15 cellular contexts compared by ENCODE assay signal in the genomic region with DNA sequence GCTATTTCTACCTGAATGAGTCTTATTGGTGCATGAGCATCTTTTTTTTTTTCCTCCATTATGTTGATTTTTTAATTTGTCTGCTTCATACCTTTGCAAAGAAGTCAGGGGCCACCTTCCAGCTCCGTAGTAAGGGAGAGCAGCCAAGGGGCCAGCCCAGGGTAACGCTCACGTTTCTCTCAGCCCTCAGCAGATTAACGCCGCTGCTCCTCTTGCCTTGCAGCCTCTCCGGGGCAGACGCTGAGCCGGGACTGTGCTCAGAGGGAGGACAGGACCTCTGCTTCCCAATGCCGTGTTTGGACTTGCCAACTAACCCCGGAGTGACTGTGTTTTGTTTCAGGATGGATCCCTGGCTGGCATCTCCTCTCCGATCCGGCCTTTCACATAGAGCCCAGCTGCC.
DNase-seq lines count a peak whose midpoint lies in the region; ATAC-seq and TF ChIP-seq lines count a peak whose summit lies in the region.
"Had no signal": no experiment of that assay in that cellular context is flagged by ENCODE, and none has a peak within 500 bp of the region (broad histone marks: within the 10 kb centered on the region; RNA-seq: fewer than 3 reads in every experiment).

No MANE protein-coding gene starts in this region.

- H3K18ac ChIP-seq in H9 (ENCODE audit: insufficient read length, low read depth, low read length): no peak overlapping the region

- no peak overlapping the region for H3K4me3 ChIP-seq in CD8-positive, alpha-beta T cell (ENCODE audit: low read depth, low read length)
- H3K4me3 ChIP-seq in neural progenitor cell: no peak overlapping the region

- H3K79me1 ChIP-seq in H9 (ENCODE audit: insufficient read depth, low read depth, low read length, poor library complexity, severe bottlenecking): no peaks in the 10 kb centered on the region

- H3K4me1 Mint-ChIP-seq in CD8-positive, alpha-beta T cell (ENCODE audit: low read depth): no peaks in the 10 kb centered on the region
- peaks cover 8 to 23% of the 10 kb centered on the region in 2 experiments for H3K4me1 Mint-ChIP-seq in H9
- H3K4me1 Mint-ChIP-seq in neural progenitor cell: peaks cover 29% of the 10 kb centered on the region
- H3K4me1 Mint-ChIP-seq: CD14-positive monocyte had no signal

- H2BK15ac ChIP-seq in H9 (ENCODE audit: low read depth, low read length): no peak overlapping the region

- H3K27me3 Mint-ChIP-seq in CD8-positive, alpha-beta T cell (ENCODE audit: low read depth): no peaks in the 10 kb centered on the region
- H3K27me3 Mint-ChIP-seq in H9 (ENCODE audit: low read depth) (peaks cover 5% of the 10 kb centered on the region), neural progenitor cell (ENCODE audit: insufficient read depth, low read depth) (peaks cover 15% of the 10 kb centered on the region)

- no peak overlapping the region for H2BK20ac ChIP-seq in H9 (ENCODE audit: low read depth, low read length, poor library complexity, severe bottlenecking)

- peak overlapping the region; percentile 55 for H3K27ac Mint-ChIP-seq in CD8-positive, alpha-beta T cell
- H3K27ac Mint-ChIP-seq in H9 (peak overlapping the region in 2 of 3 experiments; percentile 73 to 90; a peak in 2 of 7 replicates), neural progenitor cell (peak overlapping the region; percentile 81)

- POLR2A ChIA-PET in CD8-positive, alpha-beta T cell (lab: Charles Lee): no interaction called here

- H2BK5ac ChIP-seq in H9 (ENCODE audit: insufficient read length, low read length): no peak overlapping the region

- no peak overlapping the region for H4K8ac ChIP-seq in H9 (replicated peaks; ENCODE audit: insufficient read length, low read depth, low read length)

- H3K4me1 ChIP-seq in CD8-positive, alpha-beta T cell (ENCODE audit: insufficient read depth, low read length): no peaks in the 10 kb centered on the region
- H3K4me1 ChIP-seq in H9 (ENCODE audit: insufficient read depth, low read length): no peaks in the 10 kb centered on the region
- H3K4me1 ChIP-seq in neural progenitor cell: peaks cover 24% of the 10 kb centered on the region

- no peak for DNase-seq in CD8-positive, alpha-beta T cell
- no peak for DNase-seq in H9
- DNase-seq in cerebellum (ENCODE audit: low spot score): peak; percentile 38
- DNase-seq in neural progenitor cell (ENCODE audit: low spot score): peak; percentile 47
- no peak for DNase-seq in activated T-cell treated with anti-CD3 and anti-CD28 coated beads, Interleukin-2, amount 50 U/mL, for 48 hours
- no peak for DNase-seq in DMS153 (lab: John Stamatoyannopoulos, UW)
- DNase-seq in GF-D8 (lab: John Stamatoyannopoulos, UW): no peak
- DNase-seq: ACHN, DND-41, KG1, MV-4-11, NCI-H1694 treated with DMSO at 0.1 percent for 48 hours, SHP77 treated with DMSO at 0.1 percent for 48 hours had no signal

- no peak overlapping the region for H2BK12ac ChIP-seq in H9 (ENCODE audit: insufficient read length, low read depth, low read length)

- H4K20me1 ChIP-seq in H9 (ENCODE audit: control insufficient read depth, insufficient read depth, insufficient read length) (no peaks in the 10 kb centered on the region), neural progenitor cell (ENCODE audit: low read depth) (no peaks in the 10 kb centered on the region)

- H3K36me3 ChIP-seq in CD8-positive, alpha-beta T cell (ENCODE audit: insufficient read depth, low read length): no peaks in the 10 kb centered on the region
- H3K36me3 ChIP-seq in neural progenitor cell: no peaks in the 10 kb centered on the region

- H3K27me3 ChIP-seq in CD8-positive, alpha-beta T cell (ENCODE audit: insufficient read depth, low read length): no peaks in the 10 kb centered on the region
- H3K27me3 ChIP-seq in H9 (ENCODE audit: insufficient read depth, low read length) (no peaks in the 10 kb centered on the region), neural progenitor cell (no peaks in the 10 kb centered on the region)

- no peak overlapping the region for H3K23ac ChIP-seq in H9 (ENCODE audit: insufficient read length, low read depth, low read length)

- H2AK5ac ChIP-seq in H9 (ENCODE audit: insufficient read length, low read length): no peak overlapping the region

- H4K91ac ChIP-seq in H9 (ENCODE audit: insufficient read length, low read depth, low read length): no peak overlapping the region

- no peaks in the 10 kb centered on the region for H3K9me3 ChIP-seq in CD8-positive, alpha-beta T cell (ENCODE audit: low read length)
- no peaks in the 10 kb centered on the region for H3K9me3 ChIP-seq in H9 (ENCODE audit: control insufficient read depth, low read depth, low read length)
- H3K9me3 ChIP-seq in neural progenitor cell (ENCODE audit: low read depth): no peaks in the 10 kb centered on the region
- H3K9me3 ChIP-seq: SK-N-SH had no signal

- H3F3A ChIP-seq in neural progenitor cell (ENCODE audit: low read depth): no peaks in the 10 kb centered on the region

- CTCF ChIA-PET in CD8-positive, alpha-beta T cell (lab: Charles Lee): no interaction called here

- no peak overlapping the region for H3K14ac ChIP-seq in H9 (ENCODE audit: insufficient read depth, low read length)

- no peak overlapping the region for H3K9ac ChIP-seq in H9 (ENCODE audit: extremely low read depth, insufficient read length, low read length)
- no peak overlapping the region for H3K9ac ChIP-seq in neural progenitor cell
- H3K9ac ChIP-seq: SK-N-SH had no signal

- no peaks in the 10 kb centered on the region for H3K9me3 Mint-ChIP-seq in CD8-positive, alpha-beta T cell
- no peaks in the 10 kb centered on the region; a peak in 1 of 5 replicates for H3K9me3 Mint-ChIP-seq in H9
- H3K9me3 Mint-ChIP-seq in neural progenitor cell: no peaks in the 10 kb centered on the region

- intact Hi-C loops in CD8-positive, alpha-beta T cell (cut with DNase I, micrococcal nuclease): no loop called here

- H3K4ac ChIP-seq in H9 (ENCODE audit: low read depth, low read length): no peak overlapping the region

- no peak overlapping the region for H3K4me3 Mint-ChIP-seq in CD8-positive, alpha-beta T cell
- H3K4me3 Mint-ChIP-seq in H9 (no peak overlapping the region), neural progenitor cell (peak overlapping the region; percentile 59)
- H3K4me3 Mint-ChIP-seq: CD14-positive monocyte had no signal

- H2AFZ ChIP-seq in H9 (ENCODE audit: low read length) (no peak overlapping the region), neural progenitor cell (replicated peaks) (no peak overlapping the region)

- peaks cover 2% of the 10 kb centered on the region for H3K36me3 Mint-ChIP-seq in CD8-positive, alpha-beta T cell
- H3K36me3 Mint-ChIP-seq in H9 (ENCODE audit: insufficient read depth in 1 of 3, low read depth in 3 of 3): peaks cover 0 to 4% (median 0%) of the 10 kb centered on the region in 3 experiments; a peak in 4 of 7 replicates
- H3K36me3 Mint-ChIP-seq in neural progenitor cell: peaks cover 8% of the 10 kb centered on the region
- H3K36me3 Mint-ChIP-seq: CD14-positive monocyte had no signal

- H3K4me2 ChIP-seq in H9 (ENCODE audit: insufficient read depth, insufficient read length, low read length) (no peak overlapping the region), neural progenitor cell (peak overlapping the region; percentile 31)
- H3K4me2 ChIP-seq: SK-N-SH had no signal

- no peak for ATAC-seq in CD8-positive, alpha-beta T cell

- H3K27ac ChIP-seq in CD8-positive, alpha-beta T cell (ENCODE audit: low read depth, low read length): no peak overlapping the region
- H3K27ac ChIP-seq in H9 (ENCODE audit: insufficient read length, low read depth, low read length) (no peak overlapping the region), neural progenitor cell (no peak overlapping the region)

- no peak overlapping the region for H3T11ph ChIP-seq in H9 (ENCODE audit: low read length)

- TF ChIP-seq CTCF in CD8-positive, alpha-beta T cell (IDR thresholded peaks at IDR 0.05): no peak
- TF ChIP-seq CTCF in H9 (conservative IDR thresholded peaks at IDR 0.05) (no peak), neural progenitor cell (IDR thresholded peaks at IDR 0.05) (no peak)

- no peak overlapping the region for H4K5ac ChIP-seq in H9 (ENCODE audit: insufficient read length, low read depth, low read length)

- WGBS in H9 (ENCODE audit: extremely low coverage, insufficient read length, low lambda C conversion rate): no CpG with 5 or more reads among the region's 12 CpGs

- H2BK120ac ChIP-seq in H9 (ENCODE audit: low read depth, low read length, poor library complexity, severe bottlenecking): no peak overlapping the region

- H3K79me2 ChIP-seq in H9 (ENCODE audit: insufficient read depth, low read length) (no peaks in the 10 kb centered on the region), neural progenitor cell (ENCODE audit: low read depth) (no peaks in the 10 kb centered on the region)

- H3K56ac ChIP-seq in H9 (ENCODE audit: insufficient read length, low read depth, low read length): no peak overlapping the region

- no peaks in the 10 kb centered on the region for H3K23me2 ChIP-seq in H9 (ENCODE audit: insufficient read length, low read depth, low read length, poor library complexity, severe bottlenecking)

Comparison
In these comparisons a context has a peak if more than half of its experiments do, and no peak if none do; other contexts are left out.
1. DNase-seq: peak in cerebellum (single experiment) and neural progenitor cell (single experiment); none in CD8-positive, alpha-beta T cell (0 of 7), H9 (single experiment), activated T-cell treated with anti-CD3 and anti-CD28 coated beads, Interleukin-2, amount 50 U/mL, for 48 hours (0 of 2), DMS153 (single experiment) and GF-D8 (single experiment).
2. Peak in every context shown above with its lines, with median percentiles within 50 percentile points of each other: H3K27ac Mint-ChIP-seq.